8 cellular contexts compared by ENCODE assay signal in genomic region chr6:63573140-63573898, GRCh38. TPM values are rescaled to one million over a fixed set of nuclear protein-coding genes. Genes with fewer than 3 reads are reported as not detected.
DNase-seq lines count a peak whose midpoint lies in the region; ATAC-seq and TF ChIP-seq lines count a peak whose summit lies in the region.

No MANE protein-coding gene starts in this region.

- peak; percentile 56 for ATAC-seq in GM18907 (IDR thresholded peaks at IDR 0.05; ENCODE audit: unreplicated experiment)
- ATAC-seq in HG03159 (IDR thresholded peaks at IDR 0.05; ENCODE audit: unreplicated experiment), result peak; percentile 35

- TF ChIP-seq CTCF in lower leg skin (IDR thresholded peaks at IDR 0.05), result no peak

- DNase-seq in AG20443 (ENCODE audit: low spot score), result peak; percentile 68
- peak; percentile 87 for DNase-seq in NCI-H345 (lab: John Stamatoyannopoulos, UW)
- peak; percentile 43 to 55 for DNase-seq in activated CD4-positive, alpha-beta T cell treated with anti-CD3 and anti-CD28 coated beads, Interleukin-2, amount 50 U/mL, for 24 hours (ENCODE audit: low read depth in 1 of 2, low spot score in 1 of 2)
- peak; percentile 51 to 84 for DNase-seq in dermis microvascular lymphatic vessel endothelial cell (ENCODE audit: low read depth in 2 of 2)
- peak; percentile 91 to 97 for DNase-seq in lower leg skin (ENCODE audit: low spot score in 2 of 2)
- DNase-seq in stimulated activated CD4-positive, alpha-beta T cell treated with anti-CD3 and anti-CD28 coated beads, TNF-alpha, amount 100 ng/mL, for 1 hour (ENCODE audit: low read depth in 3 of 3, low spot score in 1 of 3), result peak; percentile 13 to 45 (median 27)

- peak overlapping the region; percentile 99 for H3K4me3 ChIP-seq in lower leg skin (ENCODE audit: low read depth, poor library complexity, severe bottlenecking)

- intact Hi-C loops in lower leg skin (cut with DNase I; ENCODE audit: low total_unique reads), result no loop called here

- peak in 1 of 2 donors; percentile 3 for TF ChIP-seq POLR2A in lower leg skin (IDR thresholded peaks at IDR 0.05)

- WGBS in lower leg skin, 2 donors, result 0% methylated on average over 22 to 23 of the region's 79 CpGs

RNA-seq across cellular contexts. Expression of gene PTP4A1, which starts 1.0 kb away (rescaled TPM):
- 23.1 and 31.7 TPM in 2 replicates for total RNA-seq in dermis microvascular lymphatic vessel endothelial cell
- 10 to 100 TPM; 12.8 to 58.1 (median 26.5) TPM for total RNA-seq in lower leg skin

Comparison
In these comparisons a context has a peak if more than half of its experiments do, and no peak if none do; other contexts are left out.
1. Peak in every context shown above with its lines: DNase-seq, ATAC-seq and H3K4me3 ChIP-seq.
2. DNase-seq: peak in every context shown above with its lines; median percentile 94 in lower leg skin; 87 in NCI-H345; 68 in AG20443; 68 in dermis microvascular lymphatic vessel endothelial cell; 49 in activated CD4-positive, alpha-beta T cell treated with anti-CD3 and anti-CD28 coated beads, Interleukin-2, amount 50 U/mL, for 24 hours; 27 in stimulated activated CD4-positive, alpha-beta T cell treated with anti-CD3 and anti-CD28 coated beads, TNF-alpha, amount 100 ng/mL, for 1 hour.